Comparison of ENCODE assay signal across 8 cellular contexts in genomic region chr19:53792721-53793433, GRCh38. TPM values are rescaled to one million over a fixed set of nuclear protein-coding genes. Genes with fewer than 3 reads are reported as not detected.
DNase-seq lines count a peak whose midpoint lies in the region; ATAC-seq, FAIRE-seq and TF ChIP-seq lines count a peak whose summit lies in the region.

No MANE protein-coding gene starts in this region.

- H3K4me3 Mint-ChIP-seq in activated CD8-positive, alpha-beta memory T cell treated with anti-CD3 and anti-CD28 coated beads, Interleukin-2, amount 10 ng/mL, durations not matched to agents 7 days and 5 days, result no peak overlapping the region

- H4K20me1 ChIP-seq in OCI-LY1 (ENCODE audit: insufficient read depth, low read length), result no peaks in the 10 kb centered on the region
- H4K20me1 ChIP-seq in endothelial cell of umbilical vein (replicated peaks; ENCODE audit: control insufficient read depth, extremely low read depth, insufficient read depth, low read length), result no peaks in the 10 kb centered on the region

- no peaks in the 10 kb centered on the region for H3K9me3 ChIP-seq in OCI-LY1 (ENCODE audit: low read length)
- no peaks in the 10 kb centered on the region for H3K9me3 ChIP-seq in endothelial cell of umbilical vein (replicated peaks; ENCODE audit: control insufficient read depth, insufficient read depth, low read length)
- no peaks in the 10 kb centered on the region for H3K9me3 ChIP-seq in mucosa of descending colon

- no peaks in the 10 kb centered on the region for H3K4me1 Mint-ChIP-seq in activated CD8-positive, alpha-beta memory T cell treated with anti-CD3 and anti-CD28 coated beads, Interleukin-2, amount 10 ng/mL, durations not matched to agents 7 days and 5 days

- H3K27ac Mint-ChIP-seq in activated CD8-positive, alpha-beta memory T cell treated with anti-CD3 and anti-CD28 coated beads, Interleukin-2, amount 10 ng/mL, durations not matched to agents 7 days and 5 days, result no peak overlapping the region

- H2AFZ ChIP-seq in OCI-LY1 (ENCODE audit: low read length) (no peak overlapping the region), endothelial cell of umbilical vein (ENCODE audit: low read depth, low read length) (no peak overlapping the region)

- no peaks in the 10 kb centered on the region for H3K27me3 Mint-ChIP-seq in activated CD8-positive, alpha-beta memory T cell treated with anti-CD3 and anti-CD28 coated beads, Interleukin-2, amount 10 ng/mL, durations not matched to agents 7 days and 5 days

- DNase-seq in HS-5 (ENCODE audit: low read depth), result peak; percentile 86
- DNase-seq in activated CD8-positive, alpha-beta memory T cell treated with anti-CD3 and anti-CD28 coated beads, Interleukin-2, amount 10 ng/mL, durations not matched to agents 7 days and 5 days, result peak; percentile 86
- DNase-seq in endothelial cell of umbilical vein (ENCODE audit: low read depth, low spot score), result peak; percentile 88
- peak; percentile 71 to 88 (median 82) for DNase-seq in mucosa of descending colon
- peak; percentile 57 for DNase-seq in stimulated activated CD8-positive, alpha-beta memory T cell treated with anti-CD3 and anti-CD28 coated beads, Interleukin-4, amount 100 ng/mL, for 24 hours (ENCODE audit: low read depth)

- TF ChIP-seq CTCF in OCI-LY1 (IDR thresholded peaks at IDR 0.05; ENCODE audit: low read length), result peak; percentile 99
- peak; percentile 99 for TF ChIP-seq CTCF in endothelial cell of umbilical vein (IDR thresholded peaks at IDR 0.05; ENCODE audit: extremely low read depth in 1 of 2, insufficient read depth in 1 of 2, low read depth in 1 of 2, low read length in 2 of 2)
- peak; percentile 97 for TF ChIP-seq CTCF in mucosa of descending colon (IDR thresholded peaks at IDR 0.05)

- H3K9ac ChIP-seq in OCI-LY1 (ENCODE audit: low read length) (no peak overlapping the region), endothelial cell of umbilical vein (replicated peaks; ENCODE audit: extremely low read depth, insufficient read depth, low read length) (no peak overlapping the region)

- H3K27me3 ChIP-seq in OCI-LY1 (ENCODE audit: insufficient read depth, low read length) (no peaks in the 10 kb centered on the region), endothelial cell of umbilical vein (ENCODE audit: control insufficient read depth in 2 of 2, insufficient read depth in 2 of 2, low read length in 2 of 2) (no peaks in the 10 kb centered on the region)

- dilution Hi-C loops in endothelial cell of umbilical vein (cut with MboI; ENCODE audit: extremely low pct_ligation_motif_present, low sequenced_read_pairs), result no loop called here

- H3K9me2 ChIP-seq in OCI-LY1 (ENCODE audit: low read depth, low read length), result no peaks in the 10 kb centered on the region

- intact Hi-C loops in endothelial cell of umbilical vein (cut with micrococcal nuclease) (loop anchor here (1.0 to 5.0 kb wide), 7 partner anchors 20 to 598 kb away; no protein-coding TSS in a partner anchor), mucosa of descending colon (cut with DNase I, micrococcal nuclease) (no loop called here)

- H3K4me1 ChIP-seq in OCI-LY1 (ENCODE audit: insufficient read depth, low read length, severe bottlenecking) (no peaks in the 10 kb centered on the region), endothelial cell of umbilical vein (ENCODE audit: control insufficient read depth, extremely low read depth, insufficient read depth, low read length) (no peaks in the 10 kb centered on the region), mucosa of descending colon (ENCODE audit: low read depth) (no peaks in the 10 kb centered on the region)

- no peaks in the 10 kb centered on the region for H3K9me3 Mint-ChIP-seq in activated CD8-positive, alpha-beta memory T cell treated with anti-CD3 and anti-CD28 coated beads, Interleukin-2, amount 10 ng/mL, durations not matched to agents 7 days and 5 days (ENCODE audit: low read depth)

- no peaks in the 10 kb centered on the region for H3K79me2 ChIP-seq in OCI-LY1 (ENCODE audit: insufficient read depth, low read length)
- H3K79me2 ChIP-seq in endothelial cell of umbilical vein (ENCODE audit: control insufficient read depth, insufficient read depth, low read length), result no peaks in the 10 kb centered on the region

- H3K36me3 Mint-ChIP-seq in activated CD8-positive, alpha-beta memory T cell treated with anti-CD3 and anti-CD28 coated beads, Interleukin-2, amount 10 ng/mL, durations not matched to agents 7 days and 5 days, result no peaks in the 10 kb centered on the region

- no peaks in the 10 kb centered on the region for H3F3A ChIP-seq in OCI-LY1 (ENCODE audit: insufficient read depth, low read length)

- no peak overlapping the region for H3K4me3 ChIP-seq in OCI-LY1 (ENCODE audit: low read depth, low read length, poor library complexity, severe bottlenecking)
- no peak overlapping the region for H3K4me3 ChIP-seq in endothelial cell of umbilical vein (replicated peaks in 1 of 3; ENCODE audit: insufficient read depth in 1 of 3, low read depth in 1 of 3, low read length in 3 of 3)
- no peak overlapping the region for H3K4me3 ChIP-seq in mucosa of descending colon

- POLR2A ChIA-PET in endothelial cell of umbilical vein (lab: Charles Lee), result no interaction called here

- no TSS peak for BruUV-seq in endothelial cell of umbilical vein (replicated peaks; lab: Mats Ljungman, UMichigan)

- H3K9me1 ChIP-seq in endothelial cell of umbilical vein (replicated peaks; ENCODE audit: control insufficient read depth, extremely low read depth, insufficient read depth, low read length), result no peaks in the 10 kb centered on the region

- CTCF ChIA-PET in activated CD8-positive, alpha-beta memory T cell treated with anti-CD3 and anti-CD28 coated beads, Interleukin-2, amount 10 ng/mL, durations not matched to agents 7 days and 5 days (lab: Charles Lee), result interaction anchor here (0.5 to 7.6 kb wide), 44 partner anchors 10 to 684 kb away, joined by 3 to 67 read pairs (median 4); partner anchors contain the start of genes MYADM and PRKCG
- CTCF ChIA-PET in endothelial cell of umbilical vein (lab: Charles Lee), result interaction anchor here (0.6 to 6.2 kb wide), 56 partner anchors 8 to 716 kb away, joined by 3 to 216 read pairs (median 5); partner anchors contain the start of genes CDC42EP5, CNOT3, TARM1 and VSTM1

- H3K36me3 ChIP-seq in OCI-LY1 (ENCODE audit: insufficient read depth, low read length) (no peaks in the 10 kb centered on the region), endothelial cell of umbilical vein (ENCODE audit: control insufficient read depth in 2 of 2, extremely low read depth in 1 of 2, insufficient read depth in 2 of 2, low read length in 2 of 2) (no peaks in the 10 kb centered on the region), mucosa of descending colon (ENCODE audit: low read depth) (no peaks in the 10 kb centered on the region)

- no peak overlapping the region for H3K4me2 ChIP-seq in OCI-LY1 (ENCODE audit: low read length)
- H3K4me2 ChIP-seq in endothelial cell of umbilical vein (ENCODE audit: insufficient read depth, low read length), result no peak overlapping the region

- H3K27ac ChIP-seq in OCI-LY1 (ENCODE audit: low read depth, low read length, poor library complexity, severe bottlenecking) (no peak overlapping the region), endothelial cell of umbilical vein (ENCODE audit: insufficient read depth, low read depth, low read length) (no peak overlapping the region)

- ATAC-seq in GM18498 (IDR thresholded peaks at IDR 0.05; ENCODE audit: unreplicated experiment), result peak; percentile 73
- peak; percentile 100 for ATAC-seq in activated CD8-positive, alpha-beta memory T cell treated with anti-CD3 and anti-CD28 coated beads, Interleukin-2, amount 10 ng/mL, durations not matched to agents 7 days and 5 days
- peak; percentile 100 for ATAC-seq in mucosa of descending colon

- no peak for TF ChIP-seq POLR2A in endothelial cell of umbilical vein (IDR thresholded peaks at IDR 0.05; ENCODE audit: low read depth, low read length)

- FAIRE-seq in A204.1 (lab: Jason Lieb, UNC) (peak; percentile 97), endothelial cell of umbilical vein (lab: Jason Lieb, UNC) (peak; percentile 96)

TF ChIP-seq in endothelial cell of umbilical vein, 7 proteins besides CTCF, POLR2A, EP300 and RAD21:
- peak; percentile 4 for TF ChIP-seq MYC (IDR thresholded peaks at IDR 0.05; ENCODE audit: low read depth, low read length)
- TF ChIP-seq FOS (IDR thresholded peaks at IDR 0.05; ENCODE audit: borderline replicate concordance, insufficient read depth, low read length), result no peak
TF ChIP-seq in endothelial cell of umbilical vein: peak in this region for 1.

RNA-seq across cellular contexts. Expression of gene NLRP12, which starts 31.2 kb away (rescaled TPM):
- total RNA-seq in activated CD8-positive, alpha-beta memory T cell treated with anti-CD3 and anti-CD28 coated beads, Interleukin-2, amount 10 ng/mL, durations not matched to agents 7 days and 5 days, result not detected
- total RNA-seq in endothelial cell of umbilical vein, result 0.58 and 0.73 TPM in 2 replicates
- 0.27 and 0.46 TPM in 2 replicates for polyA plus RNA-seq in endothelial cell of umbilical vein
- 0.23 and 0.36 TPM in 2 replicates for polyA plus RNA-seq in endothelial cell of umbilical vein (2011; cell fraction: cytosol; rRNA removed)
- polyA plus RNA-seq in endothelial cell of umbilical vein (2011; cell fraction: nucleus; rRNA removed), result 0.05 and 0.15 TPM in 2 replicates
- polyA plus RNA-seq in endothelial cell of umbilical vein (2012), result 0.16 and 0.21 TPM in 2 replicates
- 0.24 and 0.55 TPM in 2 replicates for polyA minus RNA-seq in endothelial cell of umbilical vein
- not detected for polyA minus RNA-seq in endothelial cell of umbilical vein (2011; cell fraction: cytosol; rRNA and poly(A)+ RNA removed)
- polyA minus RNA-seq in endothelial cell of umbilical vein (2011; cell fraction: nucleus; rRNA and poly(A)+ RNA removed), result 0.29 and 0.38 TPM in 2 replicates
- under 1 TPM in 2 of 3 donors, not detected in 1; 0.19 to 0.28 TPM for total RNA-seq in mucosa of descending colon
